Comparison of ENCODE assay signal across 21 cellular contexts in the genomic region with DNA sequence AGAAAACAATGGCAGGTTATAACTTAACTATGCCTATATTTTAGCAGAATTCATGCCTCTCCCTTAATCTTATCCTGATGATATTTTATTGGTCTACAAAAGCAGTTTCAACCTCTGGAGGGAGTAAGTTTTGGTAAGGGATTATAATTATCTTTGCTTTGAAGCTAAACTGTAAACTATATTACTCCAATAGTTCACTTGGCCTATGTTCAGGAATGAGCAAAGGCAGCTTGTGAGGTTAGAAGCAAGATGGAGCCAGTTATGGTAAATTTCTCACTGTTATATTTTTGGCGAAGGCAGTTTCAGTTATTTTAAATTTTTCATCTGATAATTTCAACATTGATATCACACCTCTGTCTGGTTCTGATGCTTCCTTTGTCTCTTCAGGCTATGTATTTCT.
DNase-seq lines count a peak whose midpoint lies in the region; TF ChIP-seq lines count a peak whose summit lies in the region.
"Had no signal": no experiment of that assay in that cellular context is flagged by ENCODE, and none has a peak within 500 bp of the region (broad histone marks: within the 10 kb centered on the region; RNA-seq: fewer than 3 reads in every experiment).

No MANE protein-coding gene starts in this region.

- H3K27me3 ChIP-seq in skeletal muscle satellite cell (ENCODE audit: control insufficient read depth, insufficient read depth, low read length) = no peaks in the 10 kb centered on the region

- H3K9me3 ChIP-seq in skeletal muscle satellite cell (replicated peaks; ENCODE audit: low read length) = no peaks in the 10 kb centered on the region

- peak overlapping the region; percentile 35; the same call in 1 of the 2 replicates for H3K4me3 Mint-ChIP-seq in HFFc6
- H3K4me3 Mint-ChIP-seq: CD4-positive, CD25-positive, alpha-beta regulatory T cell had no signal

- H3K27me3 Mint-ChIP-seq in HFFc6 (ENCODE audit: insufficient read depth) = no peaks in the 10 kb centered on the region; the same call in 1 of the 2 replicates
- H3K27me3 Mint-ChIP-seq: CD4-positive, CD25-positive, alpha-beta regulatory T cell had no signal

- no peak overlapping the region for H3K4me2 ChIP-seq in skeletal muscle satellite cell (ENCODE audit: low read length)
- H3K4me2 ChIP-seq: KMS-11, SK-N-SH had no signal

- no peak for DNase-seq in HFFc6
- DNase-seq in amniotic epithelial cell (ENCODE audit: low read depth) = peak; percentile 43
- DNase-seq in fibroblast of peridontal ligament (ENCODE audit: extremely low read depth) = peak; percentile 14
- DNase-seq in stimulated activated CD4-positive, alpha-beta T cell treated with anti-CD3 and anti-CD28 coated beads, Interleukin-2, amount 100 ng/mL, for 48 hours = no peak
- no peak for DNase-seq in NCI-H510A (lab: John Stamatoyannopoulos, UW)
- DNase-seq in hippocampal formation (lab: John Stamatoyannopoulos, UW) = no peak
- DNase-seq in posterior vena cava (ENCODE audit: low spot score) = no peak
- DNase-seq: CD4-positive, CD25-positive, alpha-beta regulatory T cell; COR-L47; GDM1; GOT3; NCI-H1436; NCI-H2029; NCI-H2171 treated with DMSO at 0.1 percent for 48 hours; NCI-H446; NCI-H748 treated with DMSO at 0.1 percent for 48 hours; NK-92 treated with Interleukin-12 subunit alpha and Interleukin-12 subunit beta, amount 100 ng/mL, for 24 hours; SHP77; SK-N-SH had no signal

- H3K36me3 Mint-ChIP-seq in HFFc6 (ENCODE audit: low read depth) = peaks cover 18% of the 10 kb centered on the region
- H3K36me3 Mint-ChIP-seq: CD4-positive, CD25-positive, alpha-beta regulatory T cell had no signal

- intact Hi-C loops in posterior vena cava (cut with DNase I) = no loop called here

- TF ChIP-seq CTCF in HFFc6 (IDR thresholded peaks at IDR 0.05) = 0 out of 2 replicates have a peak, but pooled peaks have one; percentile 12

- H3K4me1 Mint-ChIP-seq in HFFc6 (ENCODE audit: low read depth) = peaks cover 33% of the 10 kb centered on the region
- H3K4me1 Mint-ChIP-seq: CD4-positive, CD25-positive, alpha-beta regulatory T cell had no signal

- H3K36me3 ChIP-seq in skeletal muscle satellite cell (ENCODE audit: insufficient read depth, low read length) = no peaks in the 10 kb centered on the region

- peaks cover 22% of the 10 kb centered on the region for H3K4me1 ChIP-seq in skeletal muscle satellite cell (ENCODE audit: control insufficient read depth, insufficient read depth, low read length)

- H3K4me3 ChIP-seq in skeletal muscle satellite cell (ENCODE audit: low read length) = no peak overlapping the region

- H3K27ac Mint-ChIP-seq in HFFc6 = peak overlapping the region; percentile 84
- H3K27ac Mint-ChIP-seq: CD4-positive, CD25-positive, alpha-beta regulatory T cell had no signal

- peaks cover 28% of the 10 kb centered on the region for H3K9me3 Mint-ChIP-seq in HFFc6

- H3K9ac ChIP-seq in skeletal muscle satellite cell (ENCODE audit: low read depth, low read length) = peak overlapping the region; percentile 27
- H3K9ac ChIP-seq: KMS-11, SK-N-SH had no signal

Comparison
In these comparisons a context has a peak if more than half of its experiments do, and no peak if none do; other contexts are left out.
1. DNase-seq: peak in amniotic epithelial cell (single experiment) and fibroblast of peridontal ligament (single experiment); none in HFFc6 (single experiment), stimulated activated CD4-positive, alpha-beta T cell treated with anti-CD3 and anti-CD28 coated beads, Interleukin-2, amount 100 ng/mL, for 48 hours (0 of 2), NCI-H510A (single experiment), hippocampal formation (0 of 2) and posterior vena cava (single experiment).